Comparison of ENCODE assay signal across 18 cellular contexts in the genomic region with DNA sequence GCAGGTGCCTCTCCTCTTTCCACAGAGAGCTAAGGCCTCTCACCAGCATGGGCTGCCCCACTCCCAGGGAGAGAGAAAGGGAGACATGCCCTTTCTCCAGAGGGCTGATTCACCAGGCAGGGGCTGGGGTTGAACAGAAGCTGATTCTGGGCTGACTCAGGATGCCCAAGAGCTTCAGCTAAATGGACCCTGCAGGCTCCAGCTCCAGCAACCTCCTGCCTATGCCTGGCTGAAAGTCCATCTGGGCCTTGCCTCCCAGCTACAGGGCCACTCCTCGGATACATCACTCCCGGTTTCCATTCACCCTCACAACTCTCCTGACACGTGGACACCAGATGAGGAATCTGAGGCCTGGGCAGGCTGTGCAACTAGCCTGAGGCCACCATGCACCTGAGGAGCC.
DNase-seq lines count a peak whose midpoint lies in the region; ATAC-seq and TF ChIP-seq lines count a peak whose summit lies in the region.
"Had no signal": no experiment of that assay in that cellular context is flagged by ENCODE, and none has a peak within 500 bp of the region (broad histone marks: within the 10 kb centered on the region; RNA-seq: fewer than 3 reads in every experiment).

No MANE protein-coding gene starts in this region.

- no peaks in the 10 kb centered on the region for H3K36me3 ChIP-seq in GM23248 (ENCODE audit: low read depth)
- H3K36me3 ChIP-seq: HAP-1 had no signal

- H3K4me3 Mint-ChIP-seq in activated CD4-positive, alpha-beta memory T cell treated with anti-CD3 and anti-CD28 coated beads for 36 hours: no peak overlapping the region

- H3K4me2 ChIP-seq in GM23248 (ENCODE audit: unreplicated experiment): no peak overlapping the region

- H3K9me3 ChIP-seq in GM23248 (ENCODE audit: low read depth): no peaks in the 10 kb centered on the region
- H3K9me3 ChIP-seq: HAP-1 had no signal

- H3K27ac ChIP-seq in GM23248 (no peak overlapping the region), foreskin keratinocyte (no peak overlapping the region)

- H3K79me2 ChIP-seq in GM23248 (ENCODE audit: insufficient read depth): no peaks in the 10 kb centered on the region

- no peak overlapping the region for H3K9ac ChIP-seq in GM23248

- in situ Hi-C loops in GM23248 (cut with MboI): no loop called here

- POLR2A ChIA-PET in activated CD4-positive, alpha-beta memory T cell treated with anti-CD3 and anti-CD28 coated beads for 36 hours (lab: Charles Lee): no interaction called here

- DNase-seq in AG10803 (ENCODE audit: low read depth) (peak; percentile 54), GM23248 (peak; percentile 64), RPMI7951 (ENCODE audit: low read depth) (peak; percentile 2), foreskin keratinocyte (no peak), NCI-H2196 (lab: John Stamatoyannopoulos, UW; ENCODE audit: unreplicated experiment) (no peak), NCI-H187 treated with DMSO at 0.1 percent for 48 hours (lab: John Stamatoyannopoulos, UW) (no peak)
- DNase-seq in activated CD4-positive, alpha-beta memory T cell treated with anti-CD3 and anti-CD28 coated beads for 36 hours: no peak
- DNase-seq: C1 segment of cervical spinal cord, KG1, NCI-H1048, NCI-H146, NCI-H2107, NCI-H345, NCI-H526 treated with DMSO at 0.1 percent for 48 hours, SIG-M5 had no signal

- H3K4me1 Mint-ChIP-seq in activated CD4-positive, alpha-beta memory T cell treated with anti-CD3 and anti-CD28 coated beads for 36 hours (ENCODE audit: low read depth): no peaks in the 10 kb centered on the region

- H3F3A ChIP-seq in GM23248 (ENCODE audit: insufficient read depth): peaks cover 9% of the 10 kb centered on the region; the same call in 1 of the 2 replicates

- CTCF ChIA-PET in activated CD4-positive, alpha-beta memory T cell treated with anti-CD3 and anti-CD28 coated beads for 36 hours (lab: Charles Lee): no interaction called here

- H3K4me1 ChIP-seq in GM23248 (ENCODE audit: insufficient read depth): peaks cover 22% of the 10 kb centered on the region
- H3K4me1 ChIP-seq in foreskin keratinocyte: no peaks in the 10 kb centered on the region
- H3K4me1 ChIP-seq: HAP-1 had no signal

- H2AFZ ChIP-seq in GM23248: no peak overlapping the region

- H3K9me2 ChIP-seq in GM23248 (ENCODE audit: insufficient read depth): no peaks in the 10 kb centered on the region

- ATAC-seq in foreskin keratinocyte: peak; percentile 33
- ATAC-seq in GM18520 (IDR thresholded peaks at IDR 0.05; ENCODE audit: unreplicated experiment): no peak
- ATAC-seq: HepG2 had no signal

- peaks cover 6% of the 10 kb centered on the region for H3K27me3 Mint-ChIP-seq in activated CD4-positive, alpha-beta memory T cell treated with anti-CD3 and anti-CD28 coated beads for 36 hours

- H3K27me3 ChIP-seq in GM23248 (replicated peaks; ENCODE audit: insufficient read depth) (no peaks in the 10 kb centered on the region), foreskin keratinocyte (no peaks in the 10 kb centered on the region)

- H3K9me3 Mint-ChIP-seq in activated CD4-positive, alpha-beta memory T cell treated with anti-CD3 and anti-CD28 coated beads for 36 hours: no peaks in the 10 kb centered on the region

- H3K36me3 Mint-ChIP-seq in activated CD4-positive, alpha-beta memory T cell treated with anti-CD3 and anti-CD28 coated beads for 36 hours: no peaks in the 10 kb centered on the region

- H4K20me1 ChIP-seq in GM23248 (ENCODE audit: insufficient read depth): no peaks in the 10 kb centered on the region

- H3K4me3 ChIP-seq in AG10803 (ENCODE audit: low read length) (no peak overlapping the region), GM23248 (no peak overlapping the region)
- H3K4me3 ChIP-seq: HAP-1 had no signal

- H3K27ac Mint-ChIP-seq in activated CD4-positive, alpha-beta memory T cell treated with anti-CD3 and anti-CD28 coated beads for 36 hours: no peak overlapping the region

- 5 to 10% methylated on average over 3 of the region's 3 CpGs for WGBS in GM23248 (ENCODE audit: low coverage in 1 of 2, low lambda C conversion rate in 2 of 2, missing lambda C conversion rate in 2 of 2), 2 experiments

- TF ChIP-seq CTCF in AG10803 (conservative IDR thresholded peaks at IDR 0.05; ENCODE audit: low read length) (no peak), foreskin keratinocyte (conservative IDR thresholded peaks at IDR 0.05) (no peak)

- intact Hi-C loops in activated CD4-positive, alpha-beta memory T cell treated with anti-CD3 and anti-CD28 coated beads for 36 hours (cut with micrococcal nuclease): no loop called here

Comparison
In these comparisons a context has a peak if more than half of its experiments do, and no peak if none do; other contexts are left out.
1. DNase-seq: peak in AG10803 (single experiment), GM23248 (single experiment) and RPMI7951 (single experiment); none in foreskin keratinocyte (0 of 2), NCI-H2196 (single experiment), activated CD4-positive, alpha-beta memory T cell treated with anti-CD3 and anti-CD28 coated beads for 36 hours (single experiment) and NCI-H187 treated with DMSO at 0.1 percent for 48 hours (single experiment).